ENCODE assay signal across 1 cellular context in the genomic region with DNA sequence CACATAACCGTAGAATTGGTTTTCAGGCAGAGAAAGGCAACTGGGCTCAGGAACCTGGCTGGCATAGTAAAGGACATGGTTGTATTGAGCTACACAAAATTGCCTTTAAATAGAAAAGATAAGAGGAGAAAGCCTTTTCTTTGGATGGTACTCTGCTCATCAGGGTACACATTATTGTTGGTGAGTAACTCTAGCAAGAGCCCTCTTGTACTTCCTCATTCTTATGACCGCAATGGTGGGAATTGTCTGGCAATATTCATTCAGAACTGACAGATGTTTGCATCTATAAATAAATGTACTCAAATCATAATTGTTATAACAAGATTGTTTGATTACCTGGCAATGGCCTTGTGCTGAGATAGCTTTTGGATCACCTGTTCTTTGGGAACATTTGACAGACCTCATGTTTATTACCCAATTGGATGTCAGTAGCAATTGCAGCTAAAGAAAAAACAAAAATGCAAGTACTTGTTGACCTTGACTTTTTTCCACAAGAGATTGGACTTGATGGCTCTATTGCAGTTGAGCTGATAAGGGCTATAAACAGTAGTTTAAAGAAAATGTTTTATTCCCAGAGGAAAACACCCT.
TF ChIP-seq lines count a peak whose summit lies in the region.

No MANE protein-coding gene starts in this region.

TF ChIP-seq in WTC11, 78 proteins besides CTCF, POLR2A, EP300 and RAD21 (continued from another document):
- TF ChIP-seq, protein P1, sequence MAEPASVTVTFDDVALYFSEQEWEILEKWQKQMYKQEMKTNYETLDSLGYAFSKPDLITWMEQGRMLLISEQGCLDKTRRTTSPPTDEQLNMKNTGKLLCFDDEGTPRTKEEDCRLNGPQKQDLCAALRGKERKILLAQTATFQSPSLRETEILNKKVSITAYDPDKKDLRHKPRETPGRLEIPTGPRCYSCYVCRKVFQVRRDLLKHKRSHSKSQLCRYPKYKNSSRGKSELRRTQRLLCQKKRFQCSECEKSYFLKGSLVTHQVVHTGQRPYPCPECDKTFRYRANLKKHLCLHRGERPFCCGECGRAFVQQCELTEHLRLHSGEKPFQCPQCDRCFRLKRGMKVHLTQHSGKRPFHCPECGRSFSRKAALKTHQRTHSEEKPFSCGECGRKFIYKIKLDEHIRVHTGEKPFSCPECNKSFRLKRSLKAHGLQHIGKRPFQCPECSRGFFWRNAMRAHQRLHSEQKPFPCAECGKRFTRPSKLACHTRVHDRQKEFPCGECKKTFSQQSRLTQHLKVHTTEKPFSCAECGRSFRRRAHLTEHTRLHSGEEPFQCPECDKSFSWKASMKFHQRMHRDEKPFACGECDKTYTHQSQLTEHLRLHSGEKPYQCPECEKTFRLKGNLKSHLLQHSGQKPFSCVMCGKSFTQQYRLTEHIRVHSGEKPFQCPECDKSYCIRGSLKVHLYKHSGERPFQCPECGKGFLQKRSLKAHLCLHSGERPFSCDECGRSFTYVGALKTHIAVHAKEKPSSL (CRISPR knock-in tag; conservative IDR thresholded peaks at IDR 0.05), result no peak
- no peak for TF ChIP-seq ZNF121 (CRISPR knock-in tag; IDR thresholded peaks at IDR 0.05)
